ENCODE assay signal across 8 cellular contexts in genomic region chr7:135147341-135147898, GRCh38. TPM values are rescaled to one million over a fixed set of nuclear protein-coding genes. Genes with fewer than 3 reads are reported as not detected.
DNase-seq lines count a peak whose midpoint lies in the region; ATAC-seq and TF ChIP-seq lines count a peak whose summit lies in the region.

No MANE protein-coding gene starts in this region.

- peak overlapping the region; percentile 77 for H3K4me3 Mint-ChIP-seq in activated T-cell treated with anti-CD3 and anti-CD28 coated beads, Interleukin-2, amount 50 U/mL, for 24 hours
- peak overlapping the region; percentile 78 to 84 for H3K4me3 Mint-ChIP-seq in effector memory CD8-positive, alpha-beta T cell
- no peak overlapping the region for H3K4me3 Mint-ChIP-seq in endothelial cell (ENCODE audit: unreplicated experiment)

- H3K9me2 ChIP-seq in OCI-LY1 (ENCODE audit: low read depth, low read length): no peaks in the 10 kb centered on the region

- H3K27ac ChIP-seq in OCI-LY1 (ENCODE audit: low read depth, low read length, poor library complexity, severe bottlenecking): peak overlapping the region; percentile 87

- TF ChIP-seq CTCF in OCI-LY1 (IDR thresholded peaks at IDR 0.05; ENCODE audit: low read length) (no peak), omental fat pad (IDR thresholded peaks at IDR 0.05) (no peak), endothelial cell (IDR thresholded peaks at IDR 0.05; ENCODE audit: unreplicated experiment) (no peak)

- H3K9ac ChIP-seq in OCI-LY1 (ENCODE audit: low read length): peak overlapping the region; percentile 68

- peak; percentile 42 for DNase-seq in activated T-cell treated with anti-CD3 and anti-CD28 coated beads, Interleukin-2, amount 50 U/mL, for 24 hours
- DNase-seq in activated T-cell treated with anti-CD3 and anti-CD28 coated beads, Interleukin-2, amount 50 U/mL, for 1 hour: no peak
- peak in 1 of 3 experiments; percentile 35 for DNase-seq in effector memory CD8-positive, alpha-beta T cell
- DNase-seq in omental fat pad (ENCODE audit: low spot score) (no peak), cerebellar cortex (ENCODE audit: low spot score) (no peak), endothelial cell (ENCODE audit: low spot score) (no peak), NCI-H524 treated with DMSO at 0.1 percent for 48 hours (lab: John Stamatoyannopoulos, UW) (no peak)

- peaks cover 24% of the 10 kb centered on the region for H3K36me3 Mint-ChIP-seq in activated T-cell treated with anti-CD3 and anti-CD28 coated beads, Interleukin-2, amount 50 U/mL, for 24 hours (ENCODE audit: low read depth)
- H3K36me3 Mint-ChIP-seq in effector memory CD8-positive, alpha-beta T cell (ENCODE audit: insufficient read depth): peaks cover 20% of the 10 kb centered on the region
- H3K36me3 Mint-ChIP-seq in endothelial cell (ENCODE audit: low read depth, unreplicated experiment): no peaks in the 10 kb centered on the region

- no peaks in the 10 kb centered on the region for H3K9me3 ChIP-seq in OCI-LY1 (ENCODE audit: low read length)

- peak overlapping the region; percentile 92 for H3K4me2 ChIP-seq in OCI-LY1 (ENCODE audit: low read length)

- no peaks in the 10 kb centered on the region for H3K27me3 ChIP-seq in OCI-LY1 (ENCODE audit: insufficient read depth, low read length)

- H3K4me3 ChIP-seq in OCI-LY1 (ENCODE audit: low read depth, low read length, poor library complexity, severe bottlenecking): peak overlapping the region; percentile 65

- no peaks in the 10 kb centered on the region for H3K36me3 ChIP-seq in OCI-LY1 (ENCODE audit: insufficient read depth, low read length)

- peak; percentile 31 for ATAC-seq in effector memory CD8-positive, alpha-beta T cell (replicated peaks)
- ATAC-seq in omental fat pad (ENCODE audit: low FRiP score): peak; percentile 33

- H3K27ac Mint-ChIP-seq in activated T-cell treated with anti-CD3 and anti-CD28 coated beads, Interleukin-2, amount 50 U/mL, for 24 hours: peak overlapping the region; percentile 91
- H3K27ac Mint-ChIP-seq in effector memory CD8-positive, alpha-beta T cell: peak overlapping the region; percentile 93 to 96
- H3K27ac Mint-ChIP-seq in endothelial cell (ENCODE audit: unreplicated experiment): no peak overlapping the region

- H3F3A ChIP-seq in OCI-LY1 (ENCODE audit: insufficient read depth, low read length): no peaks in the 10 kb centered on the region

- no peaks in the 10 kb centered on the region for H4K20me1 ChIP-seq in OCI-LY1 (ENCODE audit: insufficient read depth, low read length)

- H2AFZ ChIP-seq in OCI-LY1 (ENCODE audit: low read length): peak overlapping the region; percentile 33

- no peaks in the 10 kb centered on the region for H3K9me3 Mint-ChIP-seq in activated T-cell treated with anti-CD3 and anti-CD28 coated beads, Interleukin-2, amount 50 U/mL, for 24 hours
- H3K9me3 Mint-ChIP-seq in effector memory CD8-positive, alpha-beta T cell: no peaks in the 10 kb centered on the region
- no peaks in the 10 kb centered on the region for H3K9me3 Mint-ChIP-seq in endothelial cell (ENCODE audit: unreplicated experiment)

- H3K4me1 Mint-ChIP-seq in activated T-cell treated with anti-CD3 and anti-CD28 coated beads, Interleukin-2, amount 50 U/mL, for 24 hours (ENCODE audit: low read depth): peaks cover 72% of the 10 kb centered on the region
- peaks cover 41 to 60% of the 10 kb centered on the region in 2 donors for H3K4me1 Mint-ChIP-seq in effector memory CD8-positive, alpha-beta T cell (ENCODE audit: low read depth in 2 of 2)
- H3K4me1 Mint-ChIP-seq in endothelial cell (ENCODE audit: unreplicated experiment): peaks cover 6% of the 10 kb centered on the region

- H3K27me3 Mint-ChIP-seq in activated T-cell treated with anti-CD3 and anti-CD28 coated beads, Interleukin-2, amount 50 U/mL, for 24 hours: no peaks in the 10 kb centered on the region
- no peaks in the 10 kb centered on the region for H3K27me3 Mint-ChIP-seq in effector memory CD8-positive, alpha-beta T cell
- H3K27me3 Mint-ChIP-seq in endothelial cell (ENCODE audit: unreplicated experiment): no peaks in the 10 kb centered on the region

- H3K79me2 ChIP-seq in OCI-LY1 (ENCODE audit: insufficient read depth, low read length): no peaks in the 10 kb centered on the region; the same call in 1 of the 2 replicates

- H3K4me1 ChIP-seq in OCI-LY1 (ENCODE audit: insufficient read depth, low read length, severe bottlenecking): peaks cover 56% of the 10 kb centered on the region

RNA-seq across cellular contexts. Expression of gene TMEM140, which starts 0.5 kb away (rescaled TPM):
- total RNA-seq in omental fat pad: 100 to 1,000 TPM in 1 of 4 donors, 10 to 100 TPM in 3; 25.9 to 106 (median 62.1) TPM
- total RNA-seq in endothelial cell (ENCODE audit: unreplicated experiment): not detected

RNA-seq across cellular contexts. Expression of gene CYREN, which starts 23.1 kb away (rescaled TPM):
- total RNA-seq in omental fat pad (10 to 100 TPM; 24.6 to 50.8 (median 29.6) TPM), endothelial cell (ENCODE audit: unreplicated experiment) (38.1 TPM)

Comparison
In these comparisons a context has a peak if more than half of its experiments do, and no peak if none do; other contexts are left out.
1. RNA of gene TMEM140, which starts 0.5 kb away (total RNA-seq): 25.9 to 106 TPM in omental fat pad; not detected in endothelial cell (single experiment); every median in the first group is over 10 times any median in the second.